In genomic region chr11:74138572-74138971, GRCh38 we compare ENCODE assay signal across 9 cellular contexts. TPM values are rescaled to one million over a fixed set of nuclear protein-coding genes. Genes with fewer than 3 reads are reported as not detected.
DNase-seq lines count a peak whose midpoint lies in the region; ATAC-seq and TF ChIP-seq lines count a peak whose summit lies in the region.
"Had no signal": no experiment of that assay in that cellular context is flagged by ENCODE, and none has a peak within 500 bp of the region (broad histone marks: within the 10 kb centered on the region; RNA-seq: fewer than 3 reads in every experiment).

No MANE protein-coding gene starts in this region.

- no peak overlapping the region for H3K4me3 ChIP-seq in SK-N-MC
- H3K4me3 ChIP-seq in gastroesophageal sphincter: no peak overlapping the region
- H3K4me3 ChIP-seq in psoas muscle: peak overlapping the region; percentile 29

- H3K4me1 ChIP-seq in gastroesophageal sphincter (peaks cover 8 to 21% (median 9%) of the 10 kb centered on the region in 3 donors), psoas muscle (peaks cover 33% of the 10 kb centered on the region)

- intact Hi-C loops in psoas muscle (cut with DNase I): no loop called here

- TF ChIP-seq POLR2A in gastroesophageal sphincter (IDR thresholded peaks at IDR 0.05): no peak

- H3K9me3 ChIP-seq in SK-N-MC (ENCODE audit: low read depth, low read length) (no peaks in the 10 kb centered on the region), gastroesophageal sphincter (no peaks in the 10 kb centered on the region), psoas muscle (no peaks in the 10 kb centered on the region)

- no peak for TF ChIP-seq EP300 in gastroesophageal sphincter (IDR thresholded peaks at IDR 0.05)

- H3K27ac ChIP-seq in SK-N-MC (peak overlapping the region; percentile 27; the same call in 1 of the 2 replicates), gastroesophageal sphincter (peak overlapping the region; percentile 73 to 89 (median 84)), psoas muscle (peak overlapping the region; percentile 82)

- peak; percentile 91 for ATAC-seq in gastroesophageal sphincter
- peak; percentile 89 to 96 (median 96) for ATAC-seq in psoas muscle
- no peak for ATAC-seq in HG02840 (IDR thresholded peaks at IDR 0.05; ENCODE audit: low FRiP score, unreplicated experiment)
- ATAC-seq in activated CD4-positive, CD25-positive, alpha-beta regulatory T cell treated with anti-CD3 and anti-CD28 coated beads, Interleukin-2, amount 50 U/mL, for 24 hours: no peak
- ATAC-seq in GM21529 (IDR thresholded peaks at IDR 0.05; ENCODE audit: unreplicated experiment): no peak

- DNase-seq in GM03348 (ENCODE audit: low spot score) (peak; percentile 79), SK-N-MC (ENCODE audit: low read depth, low spot score) (no peak), psoas muscle (no peak)
- no peak for DNase-seq in NK-92 treated with Interleukin-12 subunit alpha and Interleukin-12 subunit beta, amount 100 ng/mL, for 24 hours (lab: John Stamatoyannopoulos, UW)
- DNase-seq: activated naive CD4-positive, alpha-beta T cell treated with anti-CD3 and anti-CD28 coated beads, Interleukin-2, amount 50 U/mL, for 16 hours had no signal

- no peak overlapping the region for H3K9ac ChIP-seq in SK-N-MC (ENCODE audit: insufficient read length)

- H3K36me3 ChIP-seq in SK-N-MC (ENCODE audit: insufficient read depth, low read length): peaks cover 27% of the 10 kb centered on the region
- H3K36me3 ChIP-seq in gastroesophageal sphincter: peaks cover 0 to 19% of the 10 kb centered on the region in 2 donors
- H3K36me3 ChIP-seq in psoas muscle (ENCODE audit: insufficient read depth in 1 of 2, low read depth in 1 of 2): peaks cover 0 to 14% of the 10 kb centered on the region in 2 donors

- no peak for TF ChIP-seq CTCF in gastroesophageal sphincter (IDR thresholded peaks at IDR 0.05)
- TF ChIP-seq CTCF in psoas muscle (IDR thresholded peaks at IDR 0.05): no peak

- H3K27me3 ChIP-seq in gastroesophageal sphincter (no peaks in the 10 kb centered on the region), psoas muscle (ENCODE audit: insufficient read depth in 3 of 3, low read length in 2 of 3) (no peaks in the 10 kb centered on the region)

- 23 to 28% methylated on average over 2 of the region's 2 CpGs for WGBS in gastroesophageal sphincter (ENCODE audit: low coverage in 1 of 2), 2 donors
- 7 to 26% (median 17%) methylated on average over 2 of the region's 2 CpGs for WGBS in psoas muscle, 3 donors

RNA-seq across cellular contexts. Expression of gene C2CD3, which starts 32.2 kb away (rescaled TPM):
- total RNA-seq in gastroesophageal sphincter (10 to 100 TPM; 11.4 to 30.1 (median 25.3) TPM), psoas muscle (10 to 100 TPM in 2 of 4 donors, 1 to 10 TPM in 2; 5.1 to 14.4 (median 9.7) TPM)
- 10 to 100 TPM in 1 of 3 donors, 1 to 10 TPM in 2; 8.4 to 12.6 (median 9.7) TPM for polyA plus RNA-seq in psoas muscle

RNA-seq across cellular contexts. Expression of gene PPME1, which starts 32.5 kb away (rescaled TPM):
- total RNA-seq in gastroesophageal sphincter (10 to 100 TPM; 27.1 to 45.3 (median 32.0) TPM), psoas muscle (10 to 100 TPM; 39.5 to 45.9 (median 43.3) TPM)
- 10 to 100 TPM; 28.3 to 47.9 (median 30.3) TPM for polyA plus RNA-seq in psoas muscle

Comparison
In these comparisons a context has a peak if more than half of its experiments do, and no peak if none do; other contexts are left out.
1. H3K27ac ChIP-seq: peak in every context shown above with its lines; median percentile 84 in gastroesophageal sphincter; 82 in psoas muscle; 27 in SK-N-MC.
2. ATAC-seq: peak in gastroesophageal sphincter (single experiment) and psoas muscle (4 of 4); none in HG02840 (single experiment), activated CD4-positive, CD25-positive, alpha-beta regulatory T cell treated with anti-CD3 and anti-CD28 coated beads, Interleukin-2, amount 50 U/mL, for 24 hours (0 of 2) and GM21529 (single experiment).